Comparison of ENCODE assay signal across 8 cellular contexts in genomic region chr7:157568785-157569584, GRCh38.
A peak's percentile ranks its signal among the peaks of the same experiment; 100 is the strongest.
DNase-seq lines count a peak whose midpoint lies in the region; ATAC-seq and TF ChIP-seq lines count a peak whose summit lies in the region.

No MANE protein-coding gene starts in this region.

- peak; percentile 73 for DNase-seq in Ammon's horn (ENCODE audit: low spot score)
- peak; percentile 88 for DNase-seq in NCI-H1105 (lab: John Stamatoyannopoulos, UW)
- peak; percentile 46 for DNase-seq in activated T-cell treated with anti-CD3 and anti-CD28 coated beads for 1 hour (ENCODE audit: low read depth)
- no peak for DNase-seq in esophagus squamous epithelium (lab: John Stamatoyannopoulos, UW)
- peak; percentile 30 to 81 (median 64) for DNase-seq in naive thymus-derived CD8-positive, alpha-beta T cell
- peak; percentile 61 for DNase-seq in stimulated activated naive B cell treated with anti-CD40 and anti-IgM and Interleukin-4, amounts not matched to agents 10 μg/mL and 1 μg/mL and 100 μg/mL, for 72 hours
- DNase-seq in middle frontal gyrus (ENCODE audit: extremely low spot score, low spot score), result no peak

- 8 to 17% methylated on average over 23 to 28 of the region's 34 CpGs for WGBS in esophagus squamous epithelium, 2 donors

- peaks cover 15 to 26% (median 22%) of the 10 kb centered on the region in 4 donors for H3K4me1 Mint-ChIP-seq in naive thymus-derived CD8-positive, alpha-beta T cell
- peaks cover 16 to 23% of the 10 kb centered on the region in 2 donors for H3K4me1 Mint-ChIP-seq in stimulated activated naive B cell treated with anti-CD40 and anti-IgM and Interleukin-4, amounts not matched to agents 10 μg/mL and 1 μg/mL and 100 μg/mL, for 72 hours

- POLR2A ChIA-PET in naive thymus-derived CD8-positive, alpha-beta T cell (lab: Charles Lee), result interaction anchor here (0.8 to 1.5 kb wide), 4 partner anchors 17 to 98 kb away, joined by 3 to 6 read pairs (median 4); no protein-coding TSS in a partner anchor

- H3K27ac Mint-ChIP-seq in naive thymus-derived CD8-positive, alpha-beta T cell, result peak overlapping the region; percentile 74 to 97 (median 93)
- peak overlapping the region; percentile 94 for H3K27ac Mint-ChIP-seq in stimulated activated naive B cell treated with anti-CD40 and anti-IgM and Interleukin-4, amounts not matched to agents 10 μg/mL and 1 μg/mL and 100 μg/mL, for 72 hours

- peak; percentile 79 for ATAC-seq in GM21723 (IDR thresholded peaks at IDR 0.05; ENCODE audit: unreplicated experiment)
- peak; percentile 85 to 89 for ATAC-seq in naive thymus-derived CD8-positive, alpha-beta T cell
- ATAC-seq in stimulated activated naive B cell treated with anti-CD40 and anti-IgM and Interleukin-4, amounts not matched to agents 10 μg/mL and 1 μg/mL and 100 μg/mL, for 72 hours (replicated peaks), result peak; percentile 93 to 96

- H3K4me3 ChIP-seq in esophagus squamous epithelium, result peak overlapping the region; percentile 29 to 74 (median 49)

- no peaks in the 10 kb centered on the region for H3K9me3 Mint-ChIP-seq in naive thymus-derived CD8-positive, alpha-beta T cell
- peaks cover 0 to 2% of the 10 kb centered on the region in 2 donors for H3K9me3 Mint-ChIP-seq in stimulated activated naive B cell treated with anti-CD40 and anti-IgM and Interleukin-4, amounts not matched to agents 10 μg/mL and 1 μg/mL and 100 μg/mL, for 72 hours

- peaks cover 0 to 5% (median 4%) of the 10 kb centered on the region in 3 donors for H3K36me3 Mint-ChIP-seq in naive thymus-derived CD8-positive, alpha-beta T cell
- H3K36me3 Mint-ChIP-seq in stimulated activated naive B cell treated with anti-CD40 and anti-IgM and Interleukin-4, amounts not matched to agents 10 μg/mL and 1 μg/mL and 100 μg/mL, for 72 hours, result peaks cover 5% of the 10 kb centered on the region in 2 donors

- TF ChIP-seq POLR2A in esophagus squamous epithelium (IDR thresholded peaks at IDR 0.05), result no peak

- H3K4me3 Mint-ChIP-seq in naive thymus-derived CD8-positive, alpha-beta T cell, result peak overlapping the region; percentile 80 to 96 (median 91)
- H3K4me3 Mint-ChIP-seq in stimulated activated naive B cell treated with anti-CD40 and anti-IgM and Interleukin-4, amounts not matched to agents 10 μg/mL and 1 μg/mL and 100 μg/mL, for 72 hours, result peak overlapping the region; percentile 90 to 97

- H3K27ac ChIP-seq in esophagus squamous epithelium, result peak overlapping the region in 2 of 4 donors; percentile 10 to 58

- peaks cover 0 to 20% (median 6%) of the 10 kb centered on the region in 3 donors for H3K4me1 ChIP-seq in esophagus squamous epithelium

- H3K36me3 ChIP-seq in esophagus squamous epithelium, result no peaks in the 10 kb centered on the region

- H3K27me3 Mint-ChIP-seq in naive thymus-derived CD8-positive, alpha-beta T cell, result peaks cover 0 to 6% (median 0%) of the 10 kb centered on the region in 5 donors
- peaks cover 0 to 4% of the 10 kb centered on the region in 2 donors for H3K27me3 Mint-ChIP-seq in stimulated activated naive B cell treated with anti-CD40 and anti-IgM and Interleukin-4, amounts not matched to agents 10 μg/mL and 1 μg/mL and 100 μg/mL, for 72 hours

- TF ChIP-seq CTCF in esophagus squamous epithelium (IDR thresholded peaks at IDR 0.05), result no peak

- H3K27me3 ChIP-seq in esophagus squamous epithelium, result no peaks in the 10 kb centered on the region

- H3K9me3 ChIP-seq in esophagus squamous epithelium, result no peaks in the 10 kb centered on the region

- intact Hi-C loops in esophagus squamous epithelium (cut with DNase I), result no loop called here

Comparison
In these comparisons a context has a peak if more than half of its experiments do, and no peak if none do; other contexts are left out.
1. DNase-seq: peak in Ammon's horn (single experiment), NCI-H1105 (single experiment), activated T-cell treated with anti-CD3 and anti-CD28 coated beads for 1 hour (single experiment), naive thymus-derived CD8-positive, alpha-beta T cell (10 of 10) and stimulated activated naive B cell treated with anti-CD40 and anti-IgM and Interleukin-4, amounts not matched to agents 10 μg/mL and 1 μg/mL and 100 μg/mL, for 72 hours (single experiment); none in esophagus squamous epithelium (single experiment) and middle frontal gyrus (single experiment).
2. Peak in every context shown above with its lines, with median percentiles within 50 percentile points of each other: ATAC-seq.